19 cellular contexts compared by ENCODE assay signal in the genomic region with DNA sequence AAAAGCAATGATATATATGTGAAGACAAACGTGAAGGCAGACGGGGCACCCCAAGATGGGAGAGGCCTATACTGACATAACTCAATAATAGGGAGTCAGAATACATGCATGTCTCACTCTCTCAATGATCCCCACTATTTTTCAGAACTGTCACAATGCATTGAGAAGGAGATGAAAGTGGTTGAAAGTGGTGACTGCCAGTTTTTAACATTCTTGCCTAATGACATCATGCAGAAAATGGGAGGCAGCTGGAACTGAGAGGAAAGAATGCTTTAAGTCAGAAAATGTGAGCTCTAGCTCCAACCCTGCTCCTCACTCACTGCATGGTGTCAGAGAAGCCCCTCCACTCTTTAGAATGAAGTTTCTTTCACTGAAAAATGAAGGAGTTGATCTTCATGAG. TPM values are rescaled to one million over a fixed set of nuclear protein-coding genes. Genes with fewer than 3 reads are reported as not detected.
DNase-seq lines count a peak whose midpoint lies in the region; ATAC-seq and TF ChIP-seq lines count a peak whose summit lies in the region.
"Had no signal": no experiment of that assay in that cellular context is flagged by ENCODE, and none has a peak within 500 bp of the region (broad histone marks: within the 10 kb centered on the region; RNA-seq: fewer than 3 reads in every experiment).

No MANE protein-coding gene starts in this region.

- no peak overlapping the region for H3K9ac ChIP-seq in SK-N-SH

- H3K36me3 Mint-ChIP-seq in type B pancreatic cell, result no peaks in the 10 kb centered on the region
- no peaks in the 10 kb centered on the region for H3K36me3 Mint-ChIP-seq in T-helper 2 cell treated with Interferon-gamma antibody and Interleukin-4, amounts not matched to agents 5 μg/mL and 100 μg/mL, for 36 hours (ENCODE audit: low read depth)
- H3K36me3 Mint-ChIP-seq: activated CD4-positive, alpha-beta memory T cell treated with anti-CD3 and anti-CD28 coated beads for 36 hours; naive thymus-derived CD4-positive, alpha-beta T cell; T-cell had no signal

- no peak overlapping the region for H3K4me3 Mint-ChIP-seq in type B pancreatic cell
- no peak overlapping the region for H3K4me3 Mint-ChIP-seq in T-helper 2 cell treated with Interferon-gamma antibody and Interleukin-4, amounts not matched to agents 5 μg/mL and 100 μg/mL, for 36 hours
- H3K4me3 Mint-ChIP-seq: activated CD4-positive, alpha-beta memory T cell treated with anti-CD3 and anti-CD28 coated beads for 36 hours; naive thymus-derived CD4-positive, alpha-beta T cell; T-cell had no signal

- no peaks in the 10 kb centered on the region for H3K9me2 ChIP-seq in SK-N-SH

- no peak overlapping the region for H3K4me2 ChIP-seq in SK-N-SH

- no peaks in the 10 kb centered on the region for H4K20me1 ChIP-seq in SK-N-SH (ENCODE audit: insufficient read depth)

- H3K9me3 ChIP-seq in SK-N-SH (no peaks in the 10 kb centered on the region), iPS DF 6.9 (ENCODE audit: control insufficient read depth, insufficient read depth, low read length) (no peaks in the 10 kb centered on the region)
- H3K9me3 ChIP-seq: transverse colon had no signal

- H3K9me3 Mint-ChIP-seq in type B pancreatic cell, result no peaks in the 10 kb centered on the region
- H3K9me3 Mint-ChIP-seq in T-helper 2 cell treated with Interferon-gamma antibody and Interleukin-4, amounts not matched to agents 5 μg/mL and 100 μg/mL, for 36 hours, result no peaks in the 10 kb centered on the region
- H3K9me3 Mint-ChIP-seq: activated CD4-positive, alpha-beta memory T cell treated with anti-CD3 and anti-CD28 coated beads for 36 hours had no signal

- H2AFZ ChIP-seq in SK-N-SH (ENCODE audit: low read depth), result no peak overlapping the region

- ATAC-seq in SK-N-SH treated with all-trans-retinoic acid at 6 μM for 48 hours (no peak), HG03342 (IDR thresholded peaks at IDR 0.05; ENCODE audit: unreplicated experiment) (no peak)
- ATAC-seq: naive thymus-derived CD4-positive, alpha-beta T cell; T-cell had no signal

- DNase-seq in SK-N-SH (no peak), astrocyte of the hippocampus (ENCODE audit: low read depth, low spot score) (peak; percentile 72), iPS DF 6.9 (ENCODE audit: low read depth, low spot score) (peak; percentile 16), type B pancreatic cell (ENCODE audit: extremely low spot score, unreplicated experiment) (no peak), NCI-H146 (lab: John Stamatoyannopoulos, UW) (no peak)
- DNase-seq in T-helper 2 cell treated with Interferon-gamma antibody and Interleukin-4, amounts not matched to agents 5 μg/mL and 100 μg/mL, for 36 hours (ENCODE audit: low spot score), result no peak
- DNase-seq: activated CD4-positive, alpha-beta memory T cell treated with anti-CD3 and anti-CD28 coated beads for 36 hours; activated effector memory CD4-positive, alpha-beta T cell treated with anti-CD3 and anti-CD28 coated beads, Interleukin-2, amount 50 U/mL, for 16 hours; DMS153; Karpas-422; naive thymus-derived CD4-positive, alpha-beta T cell; NCI-H2171 treated with DMSO at 0.1 percent for 48 hours; stimulated activated CD4-positive, alpha-beta T cell treated with anti-CD3 and anti-CD28 coated beads, Interleukin-12 subunit alpha, Interleukin-12 subunit beta, amount 100 ng/mL, for 4 hours; T-cell; transverse colon had no signal

- TF ChIP-seq RAD21 in SK-N-SH (IDR thresholded peaks at IDR 0.05; ENCODE audit: low read length), result no peak

- CTCF ChIA-PET in SK-N-SH (lab: Yijun Ruan, JAX), result interaction anchor here (1.3 kb wide), 1 partner anchor 10 kb away, joined by 5 read pairs; no protein-coding TSS in a partner anchor

- TF ChIP-seq CTCF in SK-N-SH (IDR thresholded peaks at IDR 0.05) (no peak), type B pancreatic cell (conservative IDR thresholded peaks at IDR 0.05) (no peak)

- peak overlapping the region; percentile 12 for H3K27ac Mint-ChIP-seq in type B pancreatic cell
- H3K27ac Mint-ChIP-seq in T-helper 2 cell treated with Interferon-gamma antibody and Interleukin-4, amounts not matched to agents 5 μg/mL and 100 μg/mL, for 36 hours, result no peak overlapping the region
- H3K27ac Mint-ChIP-seq: activated CD4-positive, alpha-beta memory T cell treated with anti-CD3 and anti-CD28 coated beads for 36 hours; naive thymus-derived CD4-positive, alpha-beta T cell; T-cell had no signal

- no peaks in the 10 kb centered on the region; a peak in 2 of 4 replicates for H3K4me1 ChIP-seq in SK-N-SH (ENCODE audit: control insufficient read depth in 1 of 2, insufficient read depth in 2 of 2, low read depth in 1 of 2, low read length in 1 of 2)
- no peaks in the 10 kb centered on the region for H3K4me1 ChIP-seq in iPS DF 6.9 (ENCODE audit: control insufficient read depth, insufficient read depth, low read length)
- H3K4me1 ChIP-seq: transverse colon had no signal

- no peak overlapping the region for H3K27ac ChIP-seq in SK-N-SH (ENCODE audit: low read depth in 2 of 2, low read length in 1 of 2)
- H3K27ac ChIP-seq in iPS DF 6.9 (ENCODE audit: low read length), result no peak overlapping the region
- H3K27ac ChIP-seq: 22Rv1, transverse colon had no signal

- WGBS in SK-N-SH (ENCODE audit: low lambda C conversion rate), result 16% methylated on average over 2 of the region's 2 CpGs
- WGBS in iPS DF 6.9 (ENCODE audit: insufficient coverage, insufficient read length), result no CpG with 5 or more reads among the region's 2 CpGs

- H3F3A ChIP-seq in SK-N-SH (replicated peaks; ENCODE audit: insufficient read depth), result no peaks in the 10 kb centered on the region

- H3K4me3 ChIP-seq in SK-N-SH (ENCODE audit: low read depth in 2 of 2, low read length in 1 of 2) (no peak overlapping the region), iPS DF 6.9 (ENCODE audit: low read length) (no peak overlapping the region)
- H3K4me3 ChIP-seq: transverse colon had no signal

- H3K79me2 ChIP-seq in SK-N-SH (ENCODE audit: insufficient read depth), result no peaks in the 10 kb centered on the region

- POLR2A ChIA-PET in SK-N-SH (lab: Yijun Ruan, JAX), result no interaction called here

- H3K27me3 ChIP-seq in SK-N-SH (ENCODE audit: insufficient read depth) (no peaks in the 10 kb centered on the region), iPS DF 6.9 (ENCODE audit: control insufficient read depth, insufficient read depth, low read length) (no peaks in the 10 kb centered on the region)
- H3K27me3 ChIP-seq: transverse colon had no signal

- peaks cover 11% of the 10 kb centered on the region for H3K4me1 Mint-ChIP-seq in type B pancreatic cell (ENCODE audit: unreplicated experiment)
- no peaks in the 10 kb centered on the region for H3K4me1 Mint-ChIP-seq in T-helper 2 cell treated with Interferon-gamma antibody and Interleukin-4, amounts not matched to agents 5 μg/mL and 100 μg/mL, for 36 hours (ENCODE audit: low read depth)
- H3K4me1 Mint-ChIP-seq: naive thymus-derived CD4-positive, alpha-beta T cell; T-cell had no signal

- no peaks in the 10 kb centered on the region for H3K27me3 Mint-ChIP-seq in type B pancreatic cell
- no peaks in the 10 kb centered on the region for H3K27me3 Mint-ChIP-seq in T-helper 2 cell treated with Interferon-gamma antibody and Interleukin-4, amounts not matched to agents 5 μg/mL and 100 μg/mL, for 36 hours (ENCODE audit: low read depth)
- H3K27me3 Mint-ChIP-seq: activated CD4-positive, alpha-beta memory T cell treated with anti-CD3 and anti-CD28 coated beads for 36 hours; T-cell had no signal

- no peak for TF ChIP-seq EP300 in SK-N-SH (IDR thresholded peaks at IDR 0.05; ENCODE audit: borderline replicate concordance in 1 of 2, low read depth in 1 of 2, low read length in 1 of 2)

- no peaks in the 10 kb centered on the region for H3K36me3 ChIP-seq in SK-N-SH (replicated peaks in 1 of 2; ENCODE audit: control insufficient read depth in 1 of 2, insufficient read depth in 2 of 2, low read length in 1 of 2)
- no peaks in the 10 kb centered on the region for H3K36me3 ChIP-seq in iPS DF 6.9 (ENCODE audit: control insufficient read depth, insufficient read depth, low read length)
- H3K36me3 ChIP-seq: transverse colon had no signal

TF ChIP-seq in SK-N-SH treated with all-trans-retinoic acid at 6 μM for 48 hours, 23 proteins besides CTCF, POLR2A, EP300 and RAD21:
- TF ChIP-seq ZNF70 (CRISPR knock-in tag; IDR thresholded peaks at IDR 0.05) (no peak), ISL1 (CRISPR knock-in tag; IDR thresholded peaks at IDR 0.05) (0 out of 2 replicates have a peak, but pooled peaks have one; percentile 40), BACH2 (CRISPR knock-in tag; IDR thresholded peaks at IDR 0.05; ENCODE audit: borderline replicate concordance) (no peak)

TF ChIP-seq in SK-N-SH, 30 proteins besides CTCF, POLR2A, EP300 and RAD21 (continues in another document):
- TF ChIP-seq TAF1 (IDR thresholded peaks at IDR 0.05; ENCODE audit: borderline replicate concordance, low read depth, low read length) (no peak), FOXM1 (IDR thresholded peaks at IDR 0.05; ENCODE audit: low read depth) (no peak), FOXJ3 (CRISPR knock-in tag; IDR thresholded peaks at IDR 0.05) (no peak), RCOR1 (IDR thresholded peaks at IDR 0.05; ENCODE audit: low read length) (no peak), MXI1 (IDR thresholded peaks at IDR 0.05; ENCODE audit: low read depth, low read length) (no peak)
- TF ChIP-seq, protein P1, sequence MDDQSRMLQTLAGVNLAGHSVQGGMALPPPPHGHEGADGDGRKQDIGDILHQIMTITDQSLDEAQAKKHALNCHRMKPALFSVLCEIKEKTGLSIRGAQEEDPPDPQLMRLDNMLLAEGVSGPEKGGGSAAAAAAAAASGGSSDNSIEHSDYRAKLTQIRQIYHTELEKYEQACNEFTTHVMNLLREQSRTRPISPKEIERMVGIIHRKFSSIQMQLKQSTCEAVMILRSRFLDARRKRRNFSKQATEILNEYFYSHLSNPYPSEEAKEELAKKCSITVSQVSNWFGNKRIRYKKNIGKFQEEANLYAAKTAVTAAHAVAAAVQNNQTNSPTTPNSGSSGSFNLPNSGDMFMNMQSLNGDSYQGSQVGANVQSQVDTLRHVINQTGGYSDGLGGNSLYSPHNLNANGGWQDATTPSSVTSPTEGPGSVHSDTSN (IDR thresholded peaks at IDR 0.05), result no peak

RNA-seq across cellular contexts. Expression of a gene that starts 55.3 kb away (rescaled TPM):
- polyA plus RNA-seq in SK-N-SH (2012; rRNA removed), result not detected in 2 replicates
- under 0.01 TPM in 1 of 2 replicates, not detected in the other for polyA plus RNA-seq in SK-N-SH (2012; cell fraction: cytosol; rRNA removed)
- not detected in 2 replicates for polyA plus RNA-seq in SK-N-SH (2012; cell fraction: nucleus; rRNA removed)
- 2.3 and 3.6 TPM in 2 replicates for total RNA-seq in type B pancreatic cell (ENCODE audit: low replicate concordance)
- total RNA-seq: OCI-LY7 had no signal

Comparison
In these comparisons a context has a peak if more than half of its experiments do, and no peak if none do; other contexts are left out.
1. DNase-seq: peak in astrocyte of the hippocampus (single experiment) and iPS DF 6.9 (single experiment); none in SK-N-SH (single experiment), type B pancreatic cell (single experiment), T-helper 2 cell treated with Interferon-gamma antibody and Interleukin-4, amounts not matched to agents 5 μg/mL and 100 μg/mL, for 36 hours (single experiment) and NCI-H146 (single experiment).